In genomic region chr2:116088246-116088645, GRCh38 we compare ENCODE assay signal across 21 cellular contexts.
"Had no signal": no experiment of that assay in that cellular context is flagged by ENCODE, and none has a peak within 500 bp of the region (broad histone marks: within the 10 kb centered on the region; RNA-seq: fewer than 3 reads in every experiment).

No MANE protein-coding gene starts in this region.

- H3K36me3 Mint-ChIP-seq: naive thymus-derived CD4-positive, alpha-beta T cell; stimulated activated effector memory CD8-positive, alpha-beta T cell treated with anti-CD3 and anti-CD28 coated beads, Interleukin-12 subunit alpha, Interleukin-12 subunit beta, amount 100 ng/mL, for 72 hours; type B pancreatic cell had no signal

- ATAC-seq: left ventricle myocardium superior; lower lobe of right lung; naive thymus-derived CD4-positive, alpha-beta T cell; pancreas; sciatic nerve; stimulated activated effector memory CD8-positive, alpha-beta T cell treated with anti-CD3 and anti-CD28 coated beads, Interleukin-12 subunit alpha, Interleukin-12 subunit beta, amount 100 ng/mL, for 72 hours had no signal

- DNase-seq: dermis blood vessel endothelial cell; effector memory CD4-positive, alpha-beta T cell; erythroblast; esophagus squamous epithelium; left ventricle myocardium superior; lower lobe of right lung; midbrain; naive thymus-derived CD4-positive, alpha-beta T cell; occipital lobe; pancreas; stimulated activated CD4-positive, alpha-beta T cell treated with anti-CD3 and anti-CD28 coated beads, Interleukin-2, amount 100 ng/mL, for 24 hours; stimulated activated CD4-positive, alpha-beta T cell treated with anti-CD3 and anti-CD28 coated beads, Interleukin-4, amount 100 ng/mL, for 24 hours; stimulated activated naive CD4-positive, alpha-beta T cell treated with Interleukin-2 at 50 U/mL for 16 hours; stomach; tibial artery had no signal

- H3K4me1 ChIP-seq: esophagus squamous epithelium, lower lobe of right lung, pancreas, stomach, tibial artery had no signal

- H3K9me3 ChIP-seq: lower lobe of right lung, pancreas, tibial artery had no signal

- H3K4me1 Mint-ChIP-seq: naive thymus-derived CD4-positive, alpha-beta T cell; nephron; stimulated activated effector memory CD8-positive, alpha-beta T cell treated with anti-CD3 and anti-CD28 coated beads, Interleukin-12 subunit alpha, Interleukin-12 subunit beta, amount 100 ng/mL, for 72 hours had no signal

- H3K36me3 ChIP-seq: esophagus squamous epithelium, lower lobe of right lung, pancreas, stomach, tibial artery had no signal

- H3K4me3 ChIP-seq: coronary artery, esophagus squamous epithelium, lower lobe of right lung, pancreas, stomach, tibial artery had no signal

- H3K27me3 ChIP-seq: esophagus squamous epithelium, pancreas, stomach, tibial artery had no signal

- H3K27ac ChIP-seq: coronary artery, esophagus squamous epithelium, lower lobe of right lung, pancreas, stomach, tibial artery had no signal

- H3K27me3 Mint-ChIP-seq: naive thymus-derived CD4-positive, alpha-beta T cell; progenitor cell of endocrine pancreas; type B pancreatic cell had no signal

- H3K27ac Mint-ChIP-seq: naive thymus-derived CD4-positive, alpha-beta T cell; nephron; progenitor cell of endocrine pancreas; stimulated activated effector memory CD8-positive, alpha-beta T cell treated with anti-CD3 and anti-CD28 coated beads, Interleukin-12 subunit alpha, Interleukin-12 subunit beta, amount 100 ng/mL, for 72 hours; type B pancreatic cell had no signal

- H3K9me3 Mint-ChIP-seq: type B pancreatic cell had no signal

- H3K4me3 Mint-ChIP-seq: naive thymus-derived CD4-positive, alpha-beta T cell; nephron; stimulated activated effector memory CD8-positive, alpha-beta T cell treated with anti-CD3 and anti-CD28 coated beads, Interleukin-12 subunit alpha, Interleukin-12 subunit beta, amount 100 ng/mL, for 72 hours; type B pancreatic cell had no signal
